21 cellular contexts compared by ENCODE assay signal in genomic region chr17:27563532-27563931, GRCh38.
DNase-seq lines count a peak whose midpoint lies in the region; ATAC-seq and TF ChIP-seq lines count a peak whose summit lies in the region.
"Had no signal": no experiment of that assay in that cellular context is flagged by ENCODE, and none has a peak within 500 bp of the region (broad histone marks: within the 10 kb centered on the region; RNA-seq: fewer than 3 reads in every experiment).

No MANE protein-coding gene starts in this region.

- CTCF ChIA-PET in activated naive CD4-positive, alpha-beta T cell treated with anti-CD3 and anti-CD28 coated beads, Interleukin-2, amount 10 ng/mL, durations not matched to agents 7 days and 5 days (lab: Charles Lee), result interaction anchor here (1.1 to 1.9 kb wide), 4 partner anchors 13 to 327 kb away, joined by 3 to 5 read pairs (median 4); no protein-coding TSS in a partner anchor

- intact Hi-C loops in esophagus squamous epithelium (cut with DNase I), result no loop called here

- H3K27me3 ChIP-seq in esophagus squamous epithelium (no peaks in the 10 kb centered on the region), subcutaneous abdominal adipose tissue (ENCODE audit: control insufficient read depth in 5 of 5, insufficient read depth in 4 of 5, low read length in 5 of 5) (no peaks in the 10 kb centered on the region)
- H3K27me3 ChIP-seq: pancreas, testis had no signal

- H3K27ac ChIP-seq in esophagus squamous epithelium (peak overlapping the region in 3 of 4 donors; percentile 21 to 69 (median 29)), subcutaneous abdominal adipose tissue (ENCODE audit: low read depth, low read length) (peak overlapping the region; percentile 88)
- H3K27ac ChIP-seq: testis had no signal

- DNase-seq in activated naive CD4-positive, alpha-beta T cell treated with anti-CD3 and anti-CD28 coated beads, Interleukin-2, amount 10 ng/mL, durations not matched to agents 7 days and 5 days, result no peak
- no peak for DNase-seq in activated naive CD4-positive, alpha-beta T cell treated with anti-CD3 and anti-CD28 coated beads, Interleukin-2, amount 50 U/mL, for 16 hours
- no peak for DNase-seq in esophagus squamous epithelium (lab: John Stamatoyannopoulos, UW)
- DNase-seq: ACHN; activated CD8-positive, alpha-beta memory T cell treated with anti-CD3 and anti-CD28 coated beads, Interleukin-2, amount 50 U/mL, for 4 hours; erythroblast; HFFc6; NCI-H1436 treated with DMSO at 0.1 percent for 48 hours; NCI-H2171 treated with DMSO at 0.1 percent for 48 hours; pancreas; SHP77 treated with DMSO at 0.1 percent for 48 hours; stimulated activated CD4-positive, alpha-beta T cell treated with anti-CD3 and anti-CD28 coated beads, Interleukin-2, amount 100 ng/mL, for 48 hours; testis had no signal

- peaks cover 31% of the 10 kb centered on the region for H3K36me3 Mint-ChIP-seq in activated naive CD4-positive, alpha-beta T cell treated with anti-CD3 and anti-CD28 coated beads, Interleukin-2, amount 10 ng/mL, durations not matched to agents 7 days and 5 days
- peaks cover 31% of the 10 kb centered on the region for H3K36me3 Mint-ChIP-seq in T-helper 1 cell treated with Interleukin-12 subunit alpha and Interleukin-12 subunit beta and Interleukin-4 antibody, amounts not matched to agents 30 μg/mL and 1 μg/mL, for 36 hours (ENCODE audit: low read depth)

- peak overlapping the region; percentile 49 for H3K27ac Mint-ChIP-seq in activated naive CD4-positive, alpha-beta T cell treated with anti-CD3 and anti-CD28 coated beads, Interleukin-2, amount 10 ng/mL, durations not matched to agents 7 days and 5 days
- peak overlapping the region; percentile 53 for H3K27ac Mint-ChIP-seq in T-helper 1 cell treated with Interleukin-12 subunit alpha and Interleukin-12 subunit beta and Interleukin-4 antibody, amounts not matched to agents 30 μg/mL and 1 μg/mL, for 36 hours
- H3K27ac Mint-ChIP-seq: HFFc6, WTC11 had no signal

- H3K9ac ChIP-seq in subcutaneous abdominal adipose tissue (ENCODE audit: low read length in 5 of 5), result no peak overlapping the region

- ATAC-seq in HG03039 (IDR thresholded peaks at IDR 0.05; ENCODE audit: unreplicated experiment) (no peak), HG03520 (IDR thresholded peaks at IDR 0.05; ENCODE audit: unreplicated experiment) (no peak), HG03095 (IDR thresholded peaks at IDR 0.05; ENCODE audit: unreplicated experiment) (no peak)
- ATAC-seq: pancreas, WTC11 had no signal

- TF ChIP-seq CTCF in esophagus squamous epithelium (IDR thresholded peaks at IDR 0.05), result no peak

- H3K4me1 ChIP-seq in esophagus squamous epithelium (peaks cover 11 to 31% (median 29%) of the 10 kb centered on the region in 3 donors), subcutaneous abdominal adipose tissue (ENCODE audit: control insufficient read depth in 5 of 5, insufficient read depth in 5 of 5, low read length in 5 of 5) (peaks cover 20 to 81% (median 47%) of the 10 kb centered on the region in 5 donors)

- H3K4me1 Mint-ChIP-seq in activated naive CD4-positive, alpha-beta T cell treated with anti-CD3 and anti-CD28 coated beads, Interleukin-2, amount 10 ng/mL, durations not matched to agents 7 days and 5 days, result peaks cover 42% of the 10 kb centered on the region
- peaks cover 50% of the 10 kb centered on the region for H3K4me1 Mint-ChIP-seq in T-helper 1 cell treated with Interleukin-12 subunit alpha and Interleukin-12 subunit beta and Interleukin-4 antibody, amounts not matched to agents 30 μg/mL and 1 μg/mL, for 36 hours (ENCODE audit: low read depth)

- H3K4me3 Mint-ChIP-seq in activated naive CD4-positive, alpha-beta T cell treated with anti-CD3 and anti-CD28 coated beads, Interleukin-2, amount 10 ng/mL, durations not matched to agents 7 days and 5 days, result no peak overlapping the region
- peak overlapping the region; percentile 15 for H3K4me3 Mint-ChIP-seq in T-helper 1 cell treated with Interleukin-12 subunit alpha and Interleukin-12 subunit beta and Interleukin-4 antibody, amounts not matched to agents 30 μg/mL and 1 μg/mL, for 36 hours
- H3K4me3 Mint-ChIP-seq: CD14-positive monocyte, HFFc6, WTC11 had no signal

- H3K9me3 ChIP-seq in esophagus squamous epithelium (no peaks in the 10 kb centered on the region), subcutaneous abdominal adipose tissue (ENCODE audit: control insufficient read depth in 5 of 5, low read length in 5 of 5) (no peaks in the 10 kb centered on the region)
- H3K9me3 ChIP-seq: pancreas, testis had no signal

- TF ChIP-seq POLR2A in esophagus squamous epithelium (IDR thresholded peaks at IDR 0.05), result no peak

- H3K27me3 Mint-ChIP-seq in activated naive CD4-positive, alpha-beta T cell treated with anti-CD3 and anti-CD28 coated beads, Interleukin-2, amount 10 ng/mL, durations not matched to agents 7 days and 5 days, result no peaks in the 10 kb centered on the region
- H3K27me3 Mint-ChIP-seq in T-helper 1 cell treated with Interleukin-12 subunit alpha and Interleukin-12 subunit beta and Interleukin-4 antibody, amounts not matched to agents 30 μg/mL and 1 μg/mL, for 36 hours (ENCODE audit: low read depth), result no peaks in the 10 kb centered on the region

- H3K9me3 Mint-ChIP-seq in activated naive CD4-positive, alpha-beta T cell treated with anti-CD3 and anti-CD28 coated beads, Interleukin-2, amount 10 ng/mL, durations not matched to agents 7 days and 5 days, result peaks cover 2% of the 10 kb centered on the region
- peaks cover 3% of the 10 kb centered on the region for H3K9me3 Mint-ChIP-seq in T-helper 1 cell treated with Interleukin-12 subunit alpha and Interleukin-12 subunit beta and Interleukin-4 antibody, amounts not matched to agents 30 μg/mL and 1 μg/mL, for 36 hours
- H3K9me3 Mint-ChIP-seq: HFFc6, WTC11 had no signal

- H3K4me3 ChIP-seq in esophagus squamous epithelium (no peak overlapping the region), subcutaneous abdominal adipose tissue (ENCODE audit: low read depth in 1 of 5, low read length in 5 of 5) (peak overlapping the region in 2 of 5 donors; percentile 13 to 29)
- H3K4me3 ChIP-seq: lung, pancreas, testis had no signal

- H3K36me3 ChIP-seq in esophagus squamous epithelium, result peaks cover 0 to 40% (median 0%) of the 10 kb centered on the region in 3 donors
- H3K36me3 ChIP-seq in subcutaneous abdominal adipose tissue (ENCODE audit: control insufficient read depth in 5 of 5, insufficient read depth in 5 of 5, low read length in 5 of 5), result no peaks in the 10 kb centered on the region
- H3K36me3 ChIP-seq: pancreas had no signal

- WGBS in esophagus squamous epithelium, 2 donors, result 79% methylated on average over 7 of the region's 7 CpGs
